7 cellular contexts compared by ENCODE assay signal in the genomic region with DNA sequence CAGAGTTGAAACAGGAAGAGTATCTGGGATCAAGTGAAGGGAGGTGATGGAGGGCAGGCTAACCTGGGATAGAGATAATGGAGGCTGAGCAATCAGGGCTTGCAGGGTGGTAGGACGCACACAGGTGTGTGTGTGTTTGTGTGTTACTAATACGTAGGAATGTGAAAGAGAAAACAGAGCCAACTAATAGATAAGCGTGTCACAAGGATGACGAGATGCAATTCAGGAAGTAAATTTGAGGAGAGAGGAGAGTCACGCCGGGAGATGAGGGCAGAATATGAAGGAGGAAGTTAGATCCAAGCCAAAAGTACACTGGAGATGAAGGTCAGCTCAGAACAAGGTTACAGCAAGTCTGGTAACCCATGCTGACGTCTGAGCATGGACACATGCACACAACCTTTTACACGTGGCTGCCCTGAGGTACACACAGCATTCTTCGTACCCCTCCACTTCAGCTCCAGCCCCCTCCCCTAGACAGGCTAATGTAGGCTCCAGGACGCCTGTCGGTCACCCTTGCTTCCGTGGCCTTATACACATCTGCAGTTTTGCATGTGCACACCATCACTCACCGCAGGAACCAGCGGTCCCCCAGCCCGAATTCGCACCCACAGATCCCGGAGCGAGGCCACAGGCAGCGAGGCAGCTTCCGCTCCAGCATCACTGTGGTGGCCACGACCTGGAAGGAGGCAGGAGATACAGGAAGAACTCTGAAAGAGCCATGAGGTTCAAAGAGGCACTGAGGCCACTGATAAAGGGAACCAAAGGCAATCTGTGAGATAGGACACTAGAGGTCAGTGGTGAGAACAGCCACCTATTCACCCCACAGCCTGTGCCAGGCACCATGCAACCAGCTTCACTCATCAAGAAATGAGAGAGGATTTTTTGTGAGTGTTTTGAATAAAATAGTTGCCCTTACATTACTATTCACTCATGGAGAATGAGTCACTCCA. TPM values are rescaled to one million over a fixed set of nuclear protein-coding genes. Genes with fewer than 3 reads are reported as not detected.
DNase-seq lines count a peak whose midpoint lies in the region; ATAC-seq and TF ChIP-seq lines count a peak whose summit lies in the region.
"Had no signal": no experiment of that assay in that cellular context is flagged by ENCODE, and none has a peak within 500 bp of the region (broad histone marks: within the 10 kb centered on the region; RNA-seq: fewer than 3 reads in every experiment).

No MANE protein-coding gene starts in this region.

- H3K4me1 ChIP-seq in lower lobe of right lung, result no peaks in the 10 kb centered on the region

- H3K27me3 ChIP-seq in lower lobe of right lung (ENCODE audit: low read depth), result peaks cover 2% of the 10 kb centered on the region

- peak; percentile 75 to 79 for ATAC-seq in lower lobe of right lung
- no peak for ATAC-seq in HG02938 (IDR thresholded peaks at IDR 0.05; ENCODE audit: unreplicated experiment)

- no peak overlapping the region for H3K27ac ChIP-seq in lower lobe of right lung

- intact Hi-C loops in lower lobe of right lung (cut with DNase I), result no loop called here

- peaks cover 4% of the 10 kb centered on the region for H3K9me3 ChIP-seq in lower lobe of right lung

- TF ChIP-seq CTCF in GM12864 (IDR thresholded peaks at IDR 0.05; ENCODE audit: low read depth, low read length, missing control alignments), result peak; percentile 55
- TF ChIP-seq CTCF in lower lobe of right lung (IDR thresholded peaks at IDR 0.05), result peak; percentile 34

- no peaks in the 10 kb centered on the region for H3K36me3 ChIP-seq in lower lobe of right lung

- H3K4me3 ChIP-seq in GM12864 (ENCODE audit: low read depth, low read length) (no peak overlapping the region), lower lobe of right lung (no peak overlapping the region)

- DNase-seq in GM12864 (ENCODE audit: low read depth) (no peak), RKO (ENCODE audit: low spot score) (peak; percentile 57), lower lobe of right lung (no peak), HPDE6-E6E7 (ENCODE audit: extremely low spot score) (no peak)
- DNase-seq in stimulated activated CD4-positive, alpha-beta T cell treated with anti-CD3 and anti-CD28 coated beads, Interleukin-15, amount 100 ng/mL, for 24 hours, result no peak
- DNase-seq: activated gamma-delta T cell treated with Interleukin-2 at 50 U/mL for 16 hours had no signal

RNA-seq across cellular contexts. Expression of a gene that starts 23.7 kb away (rescaled TPM):
- total RNA-seq in lower lobe of right lung, result 0.21 TPM

RNA-seq across cellular contexts. Expression of a gene that starts 24.4 kb away (rescaled TPM):
- not detected for total RNA-seq in lower lobe of right lung

RNA-seq across cellular contexts. Expression of a gene that starts 30.1 kb away (rescaled TPM):
- not detected for total RNA-seq in lower lobe of right lung

RNA-seq across cellular contexts. Expression of a gene that starts 53.0 kb away (rescaled TPM):
- total RNA-seq in lower lobe of right lung, result 1.6 TPM

RNA-seq across cellular contexts. Expression of a gene that starts 54.3 kb away (rescaled TPM):
- total RNA-seq in lower lobe of right lung, result 12.2 TPM
